1 cellular context compared by ENCODE assay signal in the genomic region with DNA sequence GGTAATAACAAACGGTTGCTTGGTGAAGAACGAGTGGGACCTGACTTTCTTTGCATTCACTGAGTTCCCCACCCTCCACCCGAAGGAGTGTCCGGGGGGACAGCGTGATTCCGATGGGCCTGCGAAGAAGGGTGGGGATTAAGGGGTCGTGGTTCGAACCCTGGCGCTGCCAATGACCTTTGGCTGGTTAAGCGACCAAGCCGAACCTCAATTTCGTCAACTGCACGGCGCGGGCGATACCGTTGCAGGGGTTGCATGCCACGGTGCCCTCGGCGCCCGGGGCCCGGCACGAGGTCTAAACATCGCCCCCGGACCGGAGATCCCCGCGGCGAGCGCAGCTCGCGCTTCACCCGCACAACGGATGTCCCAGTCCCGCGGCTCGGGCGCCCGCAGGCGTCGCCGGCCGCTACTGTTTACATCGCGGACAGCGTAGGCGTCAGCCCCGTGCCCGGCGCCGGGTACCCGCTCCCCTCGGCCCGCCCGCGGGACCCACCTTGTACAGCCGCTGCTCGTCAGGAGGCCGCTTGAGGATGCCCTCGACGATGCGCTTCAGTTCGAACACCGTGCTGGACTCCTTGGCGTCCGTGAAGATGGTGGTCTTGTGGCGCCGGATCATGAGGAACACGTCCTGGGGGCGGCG.
TF ChIP-seq lines count a peak whose summit lies in the region.

No MANE protein-coding gene starts in this region.

TF ChIP-seq in HepG2, 621 proteins besides CTCF, POLR2A, EP300 and RAD21 (continues in another document):
- TF ChIP-seq POGZ (CRISPR knock-in tag; IDR thresholded peaks at IDR 0.05) (no peak), NR2F2 (IDR thresholded peaks at IDR 0.05; ENCODE audit: borderline replicate concordance, low read depth) (no peak), KLF12 (CRISPR knock-in tag; IDR thresholded peaks at IDR 0.05; ENCODE audit: borderline replicate concordance) (peak; percentile 55; the same call in 1 of the 2 replicates), ZBTB8A (CRISPR knock-in tag; IDR thresholded peaks at IDR 0.05; ENCODE audit: borderline replicate concordance, low read depth) (no peak), BHLHE40 (IDR thresholded peaks at IDR 0.05; ENCODE audit: low read length) (no peak), MEIS2 (CRISPR knock-in tag; IDR thresholded peaks at IDR 0.05) (0 out of 2 replicates have a peak, but pooled peaks have one; percentile 31), CENPX (CRISPR knock-in tag; IDR thresholded peaks at IDR 0.05) (no peak), BORCS8-MEF2B (CRISPR knock-in tag; IDR thresholded peaks at IDR 0.05) (no peak), ZNF446 (CRISPR knock-in tag; IDR thresholded peaks at IDR 0.05) (no peak), RNF2 (conservative IDR thresholded peaks at IDR 0.05; ENCODE audit: low read depth) (no peak), ELF3 (CRISPR knock-in tag; IDR thresholded peaks at IDR 0.05) (no peak), THYN1 (CRISPR knock-in tag; IDR thresholded peaks at IDR 0.05; ENCODE audit: borderline replicate concordance, low read depth) (no peak), SMARCE1 (IDR thresholded peaks at IDR 0.05; ENCODE audit: borderline replicate concordance) (no peak), PHF21A (CRISPR knock-in tag; IDR thresholded peaks at IDR 0.05) (no peak), GATAD1 (CRISPR knock-in tag; IDR thresholded peaks at IDR 0.05) (no peak), ZNF253 (CRISPR knock-in tag; IDR thresholded peaks at IDR 0.05; ENCODE audit: borderline replicate concordance) (0 out of 2 replicates have a peak, but pooled peaks have one; percentile 30), AHR (CRISPR knock-in tag; IDR thresholded peaks at IDR 0.05) (no peak), PCBP1 (IDR thresholded peaks at IDR 0.05; ENCODE audit: borderline replicate concordance, low read depth, low read length) (no peak), YEATS4 (CRISPR knock-in tag; IDR thresholded peaks at IDR 0.05; ENCODE audit: borderline replicate concordance) (peak; percentile 10; the same call in 1 of the 2 replicates), EEA1 (CRISPR knock-in tag; IDR thresholded peaks at IDR 0.05; ENCODE audit: borderline replicate concordance) (0 out of 2 replicates have a peak, but pooled peaks have one; percentile 59), TBX2 (CRISPR knock-in tag; IDR thresholded peaks at IDR 0.05; ENCODE audit: borderline replicate concordance) (peak; percentile 24; the same call in 1 of the 2 replicates), TEAD2 (CRISPR knock-in tag; IDR thresholded peaks at IDR 0.05) (0 out of 2 replicates have a peak, but pooled peaks have one; percentile 45)
- TF ChIP-seq, protein P1, sequence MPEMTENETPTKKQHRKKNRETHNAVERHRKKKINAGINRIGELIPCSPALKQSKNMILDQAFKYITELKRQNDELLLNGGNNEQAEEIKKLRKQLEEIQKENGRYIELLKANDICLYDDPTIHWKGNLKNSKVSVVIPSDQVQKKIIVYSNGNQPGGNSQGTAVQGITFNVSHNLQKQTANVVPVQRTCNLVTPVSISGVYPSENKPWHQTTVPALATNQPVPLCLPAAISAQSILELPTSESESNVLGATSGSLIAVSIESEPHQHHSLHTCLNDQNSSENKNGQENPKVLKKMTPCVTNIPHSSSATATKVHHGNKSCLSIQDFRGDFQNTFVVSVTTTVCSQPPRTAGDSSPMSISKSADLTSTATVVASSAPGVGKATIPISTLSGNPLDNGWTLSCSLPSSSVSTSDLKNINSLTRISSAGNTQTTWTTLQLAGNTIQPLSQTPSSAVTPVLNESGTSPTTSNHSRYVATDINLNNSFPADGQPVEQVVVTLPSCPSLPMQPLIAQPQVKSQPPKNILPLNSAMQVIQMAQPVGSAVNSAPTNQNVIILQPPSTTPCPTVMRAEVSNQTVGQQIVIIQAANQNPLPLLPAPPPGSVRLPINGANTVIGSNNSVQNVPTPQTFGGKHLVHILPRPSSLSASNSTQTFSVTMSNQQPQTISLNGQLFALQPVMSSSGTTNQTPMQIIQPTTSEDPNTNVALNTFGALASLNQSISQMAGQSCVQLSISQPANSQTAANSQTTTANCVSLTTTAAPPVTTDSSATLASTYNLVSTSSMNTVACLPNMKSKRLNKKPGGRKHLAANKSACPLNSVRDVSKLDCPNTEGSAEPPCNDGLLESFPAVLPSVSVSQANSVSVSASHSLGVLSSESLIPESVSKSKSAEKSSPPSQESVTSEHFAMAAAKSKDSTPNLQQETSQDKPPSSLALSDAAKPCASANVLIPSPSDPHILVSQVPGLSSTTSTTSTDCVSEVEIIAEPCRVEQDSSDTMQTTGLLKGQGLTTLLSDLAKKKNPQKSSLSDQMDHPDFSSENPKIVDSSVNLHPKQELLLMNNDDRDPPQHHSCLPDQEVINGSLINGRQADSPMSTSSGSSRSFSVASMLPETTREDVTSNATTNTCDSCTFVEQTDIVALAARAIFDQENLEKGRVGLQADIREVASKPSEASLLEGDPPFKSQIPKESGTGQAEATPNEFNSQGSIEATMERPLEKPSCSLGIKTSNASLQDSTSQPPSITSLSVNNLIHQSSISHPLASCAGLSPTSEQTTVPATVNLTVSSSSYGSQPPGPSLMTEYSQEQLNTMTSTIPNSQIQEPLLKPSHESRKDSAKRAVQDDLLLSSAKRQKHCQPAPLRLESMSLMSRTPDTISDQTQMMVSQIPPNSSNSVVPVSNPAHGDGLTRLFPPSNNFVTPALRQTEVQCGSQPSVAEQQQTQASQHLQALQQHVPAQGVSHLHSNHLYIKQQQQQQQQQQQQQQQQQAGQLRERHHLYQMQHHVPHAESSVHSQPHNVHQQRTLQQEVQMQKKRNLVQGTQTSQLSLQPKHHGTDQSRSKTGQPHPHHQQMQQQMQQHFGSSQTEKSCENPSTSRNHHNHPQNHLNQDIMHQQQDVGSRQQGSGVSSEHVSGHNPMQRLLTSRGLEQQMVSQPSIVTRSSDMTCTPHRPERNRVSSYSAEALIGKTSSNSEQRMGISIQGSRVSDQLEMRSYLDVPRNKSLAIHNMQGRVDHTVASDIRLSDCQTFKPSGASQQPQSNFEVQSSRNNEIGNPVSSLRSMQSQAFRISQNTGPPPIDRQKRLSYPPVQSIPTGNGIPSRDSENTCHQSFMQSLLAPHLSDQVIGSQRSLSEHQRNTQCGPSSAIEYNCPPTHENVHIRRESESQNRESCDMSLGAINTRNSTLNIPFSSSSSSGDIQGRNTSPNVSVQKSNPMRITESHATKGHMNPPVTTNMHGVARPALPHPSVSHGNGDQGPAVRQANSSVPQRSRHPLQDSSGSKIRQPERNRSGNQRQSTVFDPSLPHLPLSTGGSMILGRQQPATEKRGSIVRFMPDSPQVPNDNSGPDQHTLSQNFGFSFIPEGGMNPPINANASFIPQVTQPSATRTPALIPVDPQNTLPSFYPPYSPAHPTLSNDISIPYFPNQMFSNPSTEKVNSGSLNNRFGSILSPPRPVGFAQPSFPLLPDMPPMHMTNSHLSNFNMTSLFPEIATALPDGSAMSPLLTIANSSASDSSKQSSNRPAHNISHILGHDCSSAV (CRISPR knock-in tag; IDR thresholded peaks at IDR 0.05; ENCODE audit: borderline replicate concordance), result no peak
- TF ChIP-seq, protein P2, sequence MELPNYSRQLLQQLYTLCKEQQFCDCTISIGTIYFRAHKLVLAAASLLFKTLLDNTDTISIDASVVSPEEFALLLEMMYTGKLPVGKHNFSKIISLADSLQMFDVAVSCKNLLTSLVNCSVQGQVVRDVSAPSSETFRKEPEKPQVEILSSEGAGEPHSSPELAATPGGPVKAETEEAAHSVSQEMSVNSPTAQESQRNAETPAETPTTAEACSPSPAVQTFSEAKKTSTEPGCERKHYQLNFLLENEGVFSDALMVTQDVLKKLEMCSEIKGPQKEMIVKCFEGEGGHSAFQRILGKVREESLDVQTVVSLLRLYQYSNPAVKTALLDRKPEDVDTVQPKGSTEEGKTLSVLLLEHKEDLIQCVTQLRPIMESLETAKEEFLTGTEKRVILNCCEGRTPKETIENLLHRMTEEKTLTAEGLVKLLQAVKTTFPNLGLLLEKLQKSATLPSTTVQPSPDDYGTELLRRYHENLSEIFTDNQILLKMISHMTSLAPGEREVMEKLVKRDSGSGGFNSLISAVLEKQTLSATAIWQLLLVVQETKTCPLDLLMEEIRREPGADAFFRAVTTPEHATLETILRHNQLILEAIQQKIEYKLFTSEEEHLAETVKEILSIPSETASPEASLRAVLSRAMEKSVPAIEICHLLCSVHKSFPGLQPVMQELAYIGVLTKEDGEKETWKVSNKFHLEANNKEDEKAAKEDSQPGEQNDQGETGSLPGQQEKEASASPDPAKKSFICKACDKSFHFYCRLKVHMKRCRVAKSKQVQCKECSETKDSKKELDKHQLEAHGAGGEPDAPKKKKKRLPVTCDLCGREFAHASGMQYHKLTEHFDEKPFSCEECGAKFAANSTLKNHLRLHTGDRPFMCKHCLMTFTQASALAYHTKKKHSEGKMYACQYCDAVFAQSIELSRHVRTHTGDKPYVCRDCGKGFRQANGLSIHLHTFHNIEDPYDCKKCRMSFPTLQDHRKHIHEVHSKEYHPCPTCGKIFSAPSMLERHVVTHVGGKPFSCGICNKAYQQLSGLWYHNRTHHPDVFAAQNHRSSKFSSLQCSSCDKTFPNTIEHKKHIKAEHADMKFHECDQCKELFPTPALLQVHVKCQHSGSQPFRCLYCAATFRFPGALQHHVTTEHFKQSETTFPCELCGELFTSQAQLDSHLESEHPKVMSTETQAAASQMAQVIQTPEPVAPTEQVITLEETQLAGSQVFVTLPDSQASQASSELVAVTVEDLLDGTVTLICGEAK (IDR thresholded peaks at IDR 0.05), result no peak
- TF ChIP-seq, protein P2 (CRISPR knock-in tag; IDR thresholded peaks at IDR 0.05), result peak; percentile 37; the same call in 1 of the 2 replicates
- TF ChIP-seq, protein P3, sequence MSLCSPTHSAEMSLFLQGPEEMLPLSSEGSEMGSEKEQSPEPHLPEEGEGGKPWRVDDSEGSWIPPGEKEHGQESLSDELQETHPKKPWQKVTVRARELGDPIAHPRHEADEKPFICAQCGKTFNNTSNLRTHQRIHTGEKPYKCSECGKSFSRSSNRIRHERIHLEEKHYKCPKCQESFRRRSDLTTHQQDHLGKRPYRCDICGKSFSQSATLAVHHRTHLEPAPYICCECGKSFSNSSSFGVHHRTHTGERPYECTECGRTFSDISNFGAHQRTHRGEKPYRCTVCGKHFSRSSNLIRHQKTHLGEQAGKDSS (CRISPR knock-in tag; IDR thresholded peaks at IDR 0.05; ENCODE audit: borderline replicate concordance, low read depth), result no peak
- TF ChIP-seq, protein P4, sequence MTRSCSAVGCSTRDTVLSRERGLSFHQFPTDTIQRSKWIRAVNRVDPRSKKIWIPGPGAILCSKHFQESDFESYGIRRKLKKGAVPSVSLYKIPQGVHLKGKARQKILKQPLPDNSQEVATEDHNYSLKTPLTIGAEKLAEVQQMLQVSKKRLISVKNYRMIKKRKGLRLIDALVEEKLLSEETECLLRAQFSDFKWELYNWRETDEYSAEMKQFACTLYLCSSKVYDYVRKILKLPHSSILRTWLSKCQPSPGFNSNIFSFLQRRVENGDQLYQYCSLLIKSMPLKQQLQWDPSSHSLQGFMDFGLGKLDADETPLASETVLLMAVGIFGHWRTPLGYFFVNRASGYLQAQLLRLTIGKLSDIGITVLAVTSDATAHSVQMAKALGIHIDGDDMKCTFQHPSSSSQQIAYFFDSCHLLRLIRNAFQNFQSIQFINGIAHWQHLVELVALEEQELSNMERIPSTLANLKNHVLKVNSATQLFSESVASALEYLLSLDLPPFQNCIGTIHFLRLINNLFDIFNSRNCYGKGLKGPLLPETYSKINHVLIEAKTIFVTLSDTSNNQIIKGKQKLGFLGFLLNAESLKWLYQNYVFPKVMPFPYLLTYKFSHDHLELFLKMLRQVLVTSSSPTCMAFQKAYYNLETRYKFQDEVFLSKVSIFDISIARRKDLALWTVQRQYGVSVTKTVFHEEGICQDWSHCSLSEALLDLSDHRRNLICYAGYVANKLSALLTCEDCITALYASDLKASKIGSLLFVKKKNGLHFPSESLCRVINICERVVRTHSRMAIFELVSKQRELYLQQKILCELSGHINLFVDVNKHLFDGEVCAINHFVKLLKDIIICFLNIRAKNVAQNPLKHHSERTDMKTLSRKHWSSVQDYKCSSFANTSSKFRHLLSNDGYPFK (CRISPR knock-in tag; IDR thresholded peaks at IDR 0.05; ENCODE audit: borderline replicate concordance), result no peak
- TF ChIP-seq, protein P5, sequence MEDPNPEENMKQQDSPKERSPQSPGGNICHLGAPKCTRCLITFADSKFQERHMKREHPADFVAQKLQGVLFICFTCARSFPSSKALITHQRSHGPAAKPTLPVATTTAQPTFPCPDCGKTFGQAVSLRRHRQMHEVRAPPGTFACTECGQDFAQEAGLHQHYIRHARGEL (CRISPR knock-in tag; IDR thresholded peaks at IDR 0.05), result no peak
- TF ChIP-seq, protein P6, sequence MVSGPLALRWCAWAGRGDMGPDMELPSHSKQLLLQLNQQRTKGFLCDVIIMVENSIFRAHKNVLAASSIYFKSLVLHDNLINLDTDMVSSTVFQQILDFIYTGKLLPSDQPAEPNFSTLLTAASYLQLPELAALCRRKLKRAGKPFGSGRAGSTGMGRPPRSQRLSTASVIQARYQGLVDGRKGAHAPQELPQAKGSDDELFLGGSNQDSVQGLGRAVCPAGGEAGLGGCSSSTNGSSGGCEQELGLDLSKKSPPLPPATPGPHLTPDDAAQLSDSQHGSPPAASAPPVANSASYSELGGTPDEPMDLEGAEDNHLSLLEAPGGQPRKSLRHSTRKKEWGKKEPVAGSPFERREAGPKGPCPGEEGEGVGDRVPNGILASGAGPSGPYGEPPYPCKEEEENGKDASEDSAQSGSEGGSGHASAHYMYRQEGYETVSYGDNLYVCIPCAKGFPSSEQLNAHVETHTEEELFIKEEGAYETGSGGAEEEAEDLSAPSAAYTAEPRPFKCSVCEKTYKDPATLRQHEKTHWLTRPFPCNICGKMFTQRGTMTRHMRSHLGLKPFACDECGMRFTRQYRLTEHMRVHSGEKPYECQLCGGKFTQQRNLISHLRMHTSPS (CRISPR knock-in tag; IDR thresholded peaks at IDR 0.05; ENCODE audit: low read depth), result peak; percentile 3; the same call in 1 of the 2 replicates
